ENCODE assay signal across 27 cellular contexts in the genomic region with DNA sequence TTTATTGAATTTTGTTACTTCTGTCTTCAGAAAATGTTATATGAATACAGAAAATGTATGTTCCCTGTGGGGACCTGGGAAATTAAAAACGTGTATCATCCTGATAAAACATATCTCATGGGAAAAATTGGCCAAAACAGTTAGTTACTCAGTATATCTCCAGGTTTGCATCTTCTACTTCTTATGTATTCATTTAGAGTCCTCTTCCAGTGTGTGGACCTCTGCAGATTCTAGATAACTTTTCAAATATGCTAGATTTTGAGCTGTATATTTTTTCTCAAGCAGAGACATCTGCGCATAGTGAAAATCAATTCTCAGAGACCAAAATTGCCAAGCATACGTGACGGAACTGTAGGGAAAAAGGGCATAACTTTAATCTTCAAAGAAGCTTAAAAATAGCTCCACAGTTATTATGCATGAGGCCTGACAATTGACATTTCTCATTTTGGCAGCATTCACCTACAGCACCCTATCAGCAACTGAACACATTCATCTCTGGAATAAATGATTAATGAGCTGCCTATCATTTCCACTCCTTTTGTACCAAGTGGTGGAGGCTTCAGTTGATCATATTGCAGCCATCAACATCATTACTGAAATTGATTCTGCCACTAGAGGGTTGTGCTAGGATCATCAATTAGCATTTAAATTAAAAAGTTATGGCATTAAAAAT.
"Had no signal": no experiment of that assay in that cellular context is flagged by ENCODE, and none has a peak within 500 bp of the region (broad histone marks: within the 10 kb centered on the region; RNA-seq: fewer than 3 reads in every experiment).

No MANE protein-coding gene starts in this region.

- H3K4me1 Mint-ChIP-seq: activated T-helper 17 cell treated with anti-CD3 and anti-CD28 coated beads, Interleukin-2, amount 50 U/mL, for 72 hours; brain had no signal

- FAIRE-seq: bronchial epithelial cell had no signal

- H3K27me3 Mint-ChIP-seq: activated T-helper 17 cell treated with anti-CD3 and anti-CD28 coated beads, Interleukin-2, amount 50 U/mL, for 72 hours; brain; IgD-negative memory B cell had no signal

- ATAC-seq: activated CD8-positive, alpha-beta T cell treated with anti-CD3 and anti-CD28 coated beads for 36 hours; activated T-cell treated with anti-CD3 and anti-CD28 coated beads, Interleukin-2, amount 50 U/mL, for 72 hours; activated T-helper 17 cell treated with anti-CD3 and anti-CD28 coated beads, Interleukin-2, amount 50 U/mL, for 72 hours had no signal

- H3K4me3 ChIP-seq: SK-N-MC had no signal

- H3K36me3 Mint-ChIP-seq: brain, IgD-negative memory B cell had no signal

- DNase-seq: activated CD4-positive, alpha-beta T cell treated with anti-CD3 and anti-CD28 coated beads, Interleukin-2, amount 10 ng/mL, durations not matched to agents 24 days and 14 days; activated CD4-positive, alpha-beta T cell treated with anti-CD3 and anti-CD28 coated beads, Interleukin-2, amount 50 U/mL, for 4 hours; activated CD8-positive, alpha-beta T cell treated with anti-CD3 and anti-CD28 coated beads for 36 hours; activated effector memory CD4-positive, alpha-beta T cell treated with anti-CD3 and anti-CD28 coated beads, Interleukin-2, amount 50 U/mL, for 16 hours; activated naive CD4-positive, alpha-beta T cell; activated naive CD4-positive, alpha-beta T cell treated with anti-CD3 and anti-CD28 coated beads, Interleukin-2, amount 50 U/mL, for 16 hours; activated T-cell treated with anti-CD3 and anti-CD28 coated beads, Interleukin-2, amount 50 U/mL, for 1 hour; activated T-cell treated with anti-CD3 and anti-CD28 coated beads, Interleukin-2, amount 50 U/mL, for 72 hours; anterior cingulate cortex; cerebellar nuclear complex; Kasumi-1; KG1; MM.1S; MV-4-11; NCI-H1092; NCI-H1436 treated with DMSO at 0.1 percent for 48 hours; NCI-H2029; NCI-H510A; NCI-H526; NCI-H748 treated with DMSO at 0.1 percent for 48 hours; Right ventricle myocardium superior; T1000 had no signal

- H3K9me3 Mint-ChIP-seq: activated CD4-positive, alpha-beta T cell treated with anti-CD3 and anti-CD28 coated beads, Interleukin-2, amount 10 ng/mL, durations not matched to agents 24 days and 14 days; activated CD8-positive, alpha-beta T cell treated with anti-CD3 and anti-CD28 coated beads for 36 hours; activated T-cell treated with anti-CD3 and anti-CD28 coated beads, Interleukin-2, amount 50 U/mL, for 72 hours; activated T-helper 17 cell treated with anti-CD3 and anti-CD28 coated beads, Interleukin-2, amount 50 U/mL, for 72 hours; brain; IgD-negative memory B cell had no signal

- H3K27ac Mint-ChIP-seq: activated CD4-positive, alpha-beta T cell treated with anti-CD3 and anti-CD28 coated beads, Interleukin-2, amount 10 ng/mL, durations not matched to agents 24 days and 14 days; activated CD8-positive, alpha-beta T cell treated with anti-CD3 and anti-CD28 coated beads for 36 hours; activated T-cell treated with anti-CD3 and anti-CD28 coated beads, Interleukin-2, amount 50 U/mL, for 72 hours; activated T-helper 17 cell treated with anti-CD3 and anti-CD28 coated beads, Interleukin-2, amount 50 U/mL, for 72 hours had no signal

- H3K4me3 Mint-ChIP-seq: activated CD4-positive, alpha-beta T cell treated with anti-CD3 and anti-CD28 coated beads, Interleukin-2, amount 10 ng/mL, durations not matched to agents 24 days and 14 days; activated CD8-positive, alpha-beta T cell treated with anti-CD3 and anti-CD28 coated beads for 36 hours; activated T-cell treated with anti-CD3 and anti-CD28 coated beads, Interleukin-2, amount 50 U/mL, for 72 hours; activated T-helper 17 cell treated with anti-CD3 and anti-CD28 coated beads, Interleukin-2, amount 50 U/mL, for 72 hours; brain; IgD-negative memory B cell had no signal

- H3K27ac ChIP-seq: SK-N-MC had no signal
